ENCODE assay signal across 1 cellular context in the genomic region with DNA sequence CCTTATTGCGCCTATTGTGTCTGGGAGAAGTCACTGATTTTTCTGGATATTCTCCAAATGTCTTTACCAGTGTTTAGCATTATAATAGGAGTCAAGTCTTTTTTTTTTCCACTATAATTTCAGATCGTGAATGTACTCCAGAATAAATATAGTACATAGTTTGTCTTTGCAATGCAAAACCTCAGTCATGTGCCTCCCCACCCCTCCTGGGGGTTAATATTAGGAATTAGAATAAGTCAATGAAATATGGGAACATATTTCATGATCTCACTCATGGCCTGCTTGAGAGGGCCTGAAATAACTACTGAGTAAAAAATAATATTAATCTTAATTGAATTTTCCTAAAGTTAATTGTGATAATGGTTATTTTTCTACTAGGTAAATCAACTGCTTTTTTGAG.
TF ChIP-seq lines count a peak whose summit lies in the region.

No MANE protein-coding gene starts in this region.

TF ChIP-seq in GM12878, 131 proteins besides CTCF, POLR2A, EP300 and RAD21 (continued from another document):
- TF ChIP-seq, protein P1, sequence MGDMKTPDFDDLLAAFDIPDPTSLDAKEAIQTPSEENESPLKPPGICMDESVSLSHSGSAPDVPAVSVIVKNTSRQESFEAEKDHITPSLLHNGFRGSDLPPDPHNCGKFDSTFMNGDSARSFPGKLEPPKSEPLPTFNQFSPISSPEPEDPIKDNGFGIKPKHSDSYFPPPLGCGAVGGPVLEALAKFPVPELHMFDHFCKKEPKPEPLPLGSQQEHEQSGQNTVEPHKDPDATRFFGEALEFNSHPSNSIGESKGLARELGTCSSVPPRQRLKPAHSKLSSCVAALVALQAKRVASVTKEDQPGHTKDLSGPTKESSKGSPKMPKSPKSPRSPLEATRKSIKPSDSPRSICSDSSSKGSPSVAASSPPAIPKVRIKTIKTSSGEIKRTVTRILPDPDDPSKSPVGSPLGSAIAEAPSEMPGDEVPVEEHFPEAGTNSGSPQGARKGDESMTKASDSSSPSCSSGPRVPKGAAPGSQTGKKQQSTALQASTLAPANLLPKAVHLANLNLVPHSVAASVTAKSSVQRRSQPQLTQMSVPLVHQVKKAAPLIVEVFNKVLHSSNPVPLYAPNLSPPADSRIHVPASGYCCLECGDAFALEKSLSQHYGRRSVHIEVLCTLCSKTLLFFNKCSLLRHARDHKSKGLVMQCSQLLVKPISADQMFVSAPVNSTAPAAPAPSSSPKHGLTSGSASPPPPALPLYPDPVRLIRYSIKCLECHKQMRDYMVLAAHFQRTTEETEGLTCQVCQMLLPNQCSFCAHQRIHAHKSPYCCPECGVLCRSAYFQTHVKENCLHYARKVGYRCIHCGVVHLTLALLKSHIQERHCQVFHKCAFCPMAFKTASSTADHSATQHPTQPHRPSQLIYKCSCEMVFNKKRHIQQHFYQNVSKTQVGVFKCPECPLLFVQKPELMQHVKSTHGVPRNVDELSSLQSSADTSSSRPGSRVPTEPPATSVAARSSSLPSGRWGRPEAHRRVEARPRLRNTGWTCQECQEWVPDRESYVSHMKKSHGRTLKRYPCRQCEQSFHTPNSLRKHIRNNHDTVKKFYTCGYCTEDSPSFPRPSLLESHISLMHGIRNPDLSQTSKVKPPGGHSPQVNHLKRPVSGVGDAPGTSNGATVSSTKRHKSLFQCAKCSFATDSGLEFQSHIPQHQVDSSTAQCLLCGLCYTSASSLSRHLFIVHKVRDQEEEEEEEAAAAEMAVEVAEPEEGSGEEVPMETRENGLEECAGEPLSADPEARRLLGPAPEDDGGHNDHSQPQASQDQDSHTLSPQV (IDR thresholded peaks at IDR 0.05): no peak
- no peak for TF ChIP-seq SMARCA5 (IDR thresholded peaks at IDR 0.05)
- no peak for TF ChIP-seq PAX5 (IDR thresholded peaks at IDR 0.05; ENCODE audit: borderline replicate concordance, low read depth, low read length)
- TF ChIP-seq POLR2AphosphoS5 (IDR thresholded peaks at IDR 0.05; ENCODE audit: low read length): no peak
TF ChIP-seq in GM12878: peak in this region for 0.
